ENCODE assay signal across 11 cellular contexts in the genomic region with DNA sequence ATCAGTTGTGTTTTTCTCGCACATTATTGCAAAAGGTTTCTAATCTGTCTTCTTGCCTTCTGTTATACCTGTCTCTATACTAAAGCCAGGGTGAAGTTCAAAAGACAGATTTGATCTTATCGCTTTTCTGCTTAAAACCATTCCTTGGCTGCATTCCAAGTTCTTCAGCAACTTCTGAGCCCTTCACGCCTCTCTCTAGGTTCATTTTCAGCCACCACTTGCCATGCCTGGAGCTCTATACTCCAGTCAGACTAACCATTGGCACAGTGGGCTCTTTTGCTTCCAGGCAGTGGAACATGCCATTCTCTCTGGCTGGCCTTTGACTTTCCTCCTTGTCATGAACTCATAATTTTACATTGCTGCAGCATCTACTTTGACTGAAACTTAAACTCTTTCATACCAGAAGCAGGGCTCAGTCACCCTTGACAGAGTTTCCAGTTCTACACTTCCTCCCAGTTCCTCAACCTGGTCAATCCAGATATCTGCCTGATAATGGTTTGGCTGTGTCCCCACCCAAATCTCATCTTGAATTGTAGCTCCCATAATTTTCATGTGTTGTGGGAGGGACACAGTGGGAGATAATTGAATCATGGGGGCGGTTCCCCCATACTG.
DNase-seq lines count a peak whose midpoint lies in the region; ATAC-seq and TF ChIP-seq lines count a peak whose summit lies in the region.
"Had no signal": no experiment of that assay in that cellular context is flagged by ENCODE, and none has a peak within 500 bp of the region (broad histone marks: within the 10 kb centered on the region; RNA-seq: fewer than 3 reads in every experiment).

No MANE protein-coding gene starts in this region.

- peaks cover 64% of the 10 kb centered on the region for H3K4me1 Mint-ChIP-seq in CD4-positive, alpha-beta T cell (ENCODE audit: low read depth)

- no peak overlapping the region for H2AFZ ChIP-seq in mammary epithelial cell (ENCODE audit: low read depth, low read length)

- peak; percentile 14 for ATAC-seq in CD4-positive, alpha-beta T cell (ENCODE audit: poor library complexity)
- ATAC-seq in GM18498 (IDR thresholded peaks at IDR 0.05; ENCODE audit: unreplicated experiment) (peak; percentile 50), GM21786 (IDR thresholded peaks at IDR 0.05; ENCODE audit: unreplicated experiment) (peak; percentile 51), HG03565 (IDR thresholded peaks at IDR 0.05; ENCODE audit: unreplicated experiment) (no peak)
- ATAC-seq: pancreas had no signal

- H4K20me1 ChIP-seq in mammary epithelial cell (ENCODE audit: insufficient read depth, low read length): no peaks in the 10 kb centered on the region

- peak overlapping the region; percentile 32 for H3K27ac ChIP-seq in CD4-positive, alpha-beta T cell (ENCODE audit: low read depth, low read length)
- H3K27ac ChIP-seq in mammary epithelial cell (ENCODE audit: insufficient read depth, low read depth, low read length): no peak overlapping the region
- H3K27ac ChIP-seq: pancreas had no signal

- no peaks in the 10 kb centered on the region for H3K36me3 ChIP-seq in mammary epithelial cell (ENCODE audit: insufficient read depth, low read length)
- H3K36me3 ChIP-seq: pancreas had no signal

- H3K4me2 ChIP-seq in mammary epithelial cell (ENCODE audit: insufficient read depth, low read depth, low read length): no peak overlapping the region

- CTCF ChIA-PET in CD4-positive, alpha-beta T cell (lab: Charles Lee): no interaction called here
- CTCF ChIA-PET in mammary epithelial cell (lab: Charles Lee; ENCODE audit: low non-redundant PET): no interaction called here

- H3K27me3 ChIP-seq in CD4-positive, alpha-beta T cell (ENCODE audit: control insufficient read depth, insufficient read depth, low read length): no peaks in the 10 kb centered on the region
- H3K27me3 ChIP-seq in mammary epithelial cell (ENCODE audit: insufficient read depth, low read length): no peaks in the 10 kb centered on the region
- H3K27me3 ChIP-seq: pancreas had no signal

- in situ Hi-C loops in mammary epithelial cell (cut with MboI; ENCODE audit: low sequenced_read_pairs in 2 of 2): no loop called here

- no peaks in the 10 kb centered on the region for H3K9me3 ChIP-seq in CD4-positive, alpha-beta T cell (ENCODE audit: control insufficient read depth, low read length)
- H3K9me3 ChIP-seq in mammary epithelial cell (replicated peaks; ENCODE audit: insufficient read depth, low read length): no peaks in the 10 kb centered on the region
- H3K9me3 ChIP-seq: pancreas had no signal

- peaks cover 10% of the 10 kb centered on the region for H3K4me1 ChIP-seq in mammary epithelial cell (ENCODE audit: insufficient read depth, low read length)

- H3K4me3 ChIP-seq in mammary epithelial cell (replicated peaks in 1 of 3; ENCODE audit: insufficient read depth in 1 of 3, low read depth in 2 of 3, low read length in 3 of 3): no peak overlapping the region
- H3K4me3 ChIP-seq: lung, pancreas had no signal

- POLR2A ChIA-PET in CD4-positive, alpha-beta T cell (lab: Charles Lee): interaction anchor here (2.2 kb wide), 1 partner anchor 115 kb away, joined by 8 read pairs; no protein-coding TSS in a partner anchor

- DNase-seq in CD4-positive, alpha-beta T cell: peak in 1 of 10 experiments; percentile 23
- DNase-seq in NCI-H82 treated with DMSO at 0.1 percent for 48 hours (lab: John Stamatoyannopoulos, UW; ENCODE audit: unreplicated experiment): peak; percentile 42
- DNase-seq in GM20000 (ENCODE audit: low spot score): no peak
- no peak for DNase-seq in COLO829 (ENCODE audit: low spot score)
- DNase-seq in mammary epithelial cell: no peak
- DNase-seq: MM.1S, pancreas had no signal

- TF ChIP-seq CTCF in CD4-positive, alpha-beta T cell (IDR thresholded peaks at IDR 0.05): no peak
- TF ChIP-seq CTCF in GM20000 (IDR thresholded peaks at IDR 0.05; ENCODE audit: extremely low read depth, missing control alignments): no peak
- TF ChIP-seq CTCF in mammary epithelial cell (conservative IDR thresholded peaks at IDR 0.05 in 1 of 2, IDR thresholded peaks at IDR 0.05 in 1 of 2; ENCODE audit: extremely low read depth in 1 of 2, insufficient read depth in 1 of 2, low read depth in 1 of 2, low read length in 2 of 2): no peak

- H3K27ac Mint-ChIP-seq in CD4-positive, alpha-beta T cell: peak overlapping the region; percentile 90

- H3K9ac ChIP-seq in mammary epithelial cell (ENCODE audit: insufficient read depth, low read length): no peak overlapping the region

- no peaks in the 10 kb centered on the region for H3K27me3 Mint-ChIP-seq in CD4-positive, alpha-beta T cell

- intact Hi-C loops in CD4-positive, alpha-beta T cell (cut with DNase I, micrococcal nuclease): loop anchor here (5.0 kb wide), 2 partner anchors 116 to 299 kb away; a partner anchor contains a TSS
- intact Hi-C loops in mammary epithelial cell (cut with micrococcal nuclease): no loop called here

- H3K9me3 Mint-ChIP-seq in CD4-positive, alpha-beta T cell: no peaks in the 10 kb centered on the region

- H3K36me3 Mint-ChIP-seq in CD4-positive, alpha-beta T cell (ENCODE audit: low read depth): no peaks in the 10 kb centered on the region

- no peaks in the 10 kb centered on the region for H3K79me2 ChIP-seq in mammary epithelial cell (ENCODE audit: insufficient read depth, low read length)

- dilution Hi-C loops in mammary epithelial cell (cut with HindIII; ENCODE audit: low sequenced_read_pairs): no loop called here

- BruUV-seq in mammary epithelial cell (replicated peaks; lab: Mats Ljungman, UMichigan): no TSS peak

- H3K4me3 Mint-ChIP-seq in CD4-positive, alpha-beta T cell: peak overlapping the region; percentile 32

- 67% methylated on average over 4 of the region's 4 CpGs for WGBS in mammary epithelial cell (ENCODE audit: low coverage, missing lambda C conversion rate)
